Comparison of ENCODE assay signal across 1 cellular context in genomic region chr18:43563780-43564179, GRCh38.
TF ChIP-seq lines count a peak whose summit lies in the region.

No MANE protein-coding gene starts in this region.

TF ChIP-seq in endothelial cell of umbilical vein, 7 proteins besides CTCF, POLR2A, EP300 and RAD21 (continued from another document):
- no peak for TF ChIP-seq MAX (IDR thresholded peaks at IDR 0.05; ENCODE audit: insufficient read depth, insufficient read length)
TF ChIP-seq in endothelial cell of umbilical vein: peak in this region for 0.
